In genomic region chr1:81832573-81832972, GRCh38 we compare ENCODE assay signal across 1 cellular context.
TF ChIP-seq lines count a peak whose summit lies in the region.

No MANE protein-coding gene starts in this region.

TF ChIP-seq in GM23338, 12 proteins besides CTCF, POLR2A, EP300 and RAD21 (continued from another document):
- TF ChIP-seq ZNF462 (CRISPR knock-in tag; IDR thresholded peaks at IDR 0.05): no peak
- no peak for TF ChIP-seq REST (IDR thresholded peaks at IDR 0.05; ENCODE audit: unreplicated experiment)
- TF ChIP-seq NANOG (IDR thresholded peaks at IDR 0.05; ENCODE audit: borderline replicate concordance): no peak
- TF ChIP-seq ETS1 (IDR thresholded peaks at IDR 0.05): no peak
- TF ChIP-seq ZNF114 (CRISPR knock-in tag; IDR thresholded peaks at IDR 0.05): no peak
- no peak for TF ChIP-seq POLR2AphosphoS5 (IDR thresholded peaks at IDR 0.05; ENCODE audit: low read depth)
- TF ChIP-seq CREB1 (CRISPR knock-in tag; IDR thresholded peaks at IDR 0.05; ENCODE audit: low read depth): no peak
- TF ChIP-seq EZH2phosphoT487 (IDR thresholded peaks at IDR 0.05; ENCODE audit: unreplicated experiment): no peak
